Comparison of ENCODE assay signal across 12 cellular contexts in the genomic region with DNA sequence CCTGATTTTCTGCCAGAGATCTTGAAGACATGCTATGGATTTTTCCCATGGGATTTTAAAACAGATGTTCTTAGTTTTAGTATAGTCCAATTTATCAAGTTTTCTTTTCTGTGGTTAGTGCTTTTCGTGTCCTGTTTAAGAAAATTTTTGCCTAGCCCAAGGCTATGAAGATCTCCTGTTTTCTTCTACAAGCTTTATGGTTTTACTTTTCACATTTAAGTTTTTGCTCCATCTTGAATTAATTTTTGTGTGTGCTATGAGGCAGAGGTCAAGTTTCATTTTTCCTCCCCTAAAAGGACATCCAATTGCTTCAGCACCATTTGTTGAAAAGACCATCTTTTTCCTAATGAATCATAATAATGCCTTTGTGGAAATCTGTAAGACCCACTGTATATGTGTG.
A peak's percentile ranks its signal among the peaks of the same experiment; 100 is the strongest.
DNase-seq lines count a peak whose midpoint lies in the region; ATAC-seq and TF ChIP-seq lines count a peak whose summit lies in the region.
"Had no signal": no experiment of that assay in that cellular context is flagged by ENCODE, and none has a peak within 500 bp of the region (broad histone marks: within the 10 kb centered on the region; RNA-seq: fewer than 3 reads in every experiment).

No MANE protein-coding gene starts in this region.

- TF ChIP-seq CTCF in esophagus squamous epithelium (IDR thresholded peaks at IDR 0.05) (no peak), parathyroid adenoma (IDR thresholded peaks at IDR 0.05) (no peak)

- no peak for TF ChIP-seq POLR2A in esophagus squamous epithelium (IDR thresholded peaks at IDR 0.05)

- intact Hi-C loops in right cardiac atrium (cut with DNase I), result loop anchor here (5.0 to 10.0 kb wide), 3 partner anchors 61 to 113 kb away; a partner anchor contains a TSS
- intact Hi-C loops in Right ventricle myocardium superior (cut with DNase I), result loop anchor here (5.0 kb wide), 1 partner anchor 68 kb away; a partner anchor contains a TSS
- intact Hi-C loops in esophagus squamous epithelium (cut with DNase I), result loop anchor here (10.0 kb wide), 1 partner anchor 61 kb away; no protein-coding TSS in a partner anchor
- intact Hi-C loops in aorta (cut with DNase I), result loop anchor here (5.0 kb wide), 2 partner anchors 38 to 53 kb away; no protein-coding TSS in a partner anchor
- intact Hi-C loops in posterior vena cava (cut with DNase I), result loop anchor here (5.0 kb wide), 2 partner anchors 33 to 63 kb away; no protein-coding TSS in a partner anchor

- POLR2A ChIA-PET in CD8-positive, alpha-beta memory T cell (lab: Charles Lee), result no interaction called here

- H3K27ac ChIP-seq in right cardiac atrium (ENCODE audit: low read length) (peak overlapping the region; percentile 95), esophagus squamous epithelium (peak overlapping the region in 3 of 4 donors; percentile 61 to 71 (median 69)), parathyroid adenoma (peak overlapping the region; percentile 57), aorta (ENCODE audit: low read depth in 1 of 2, low read length in 2 of 2) (peak overlapping the region; percentile 96 to 100)
- H3K27ac ChIP-seq in CD8-positive, alpha-beta memory T cell (ENCODE audit: low read depth, low read length), result no peak overlapping the region

- no peaks in the 10 kb centered on the region for H3K27me3 ChIP-seq in right cardiac atrium (ENCODE audit: control insufficient read depth, insufficient read depth)
- no peaks in the 10 kb centered on the region for H3K27me3 ChIP-seq in esophagus squamous epithelium
- no peaks in the 10 kb centered on the region for H3K27me3 ChIP-seq in parathyroid adenoma (ENCODE audit: control insufficient read depth, insufficient read depth, low read length)
- H3K27me3 ChIP-seq in aorta (ENCODE audit: control insufficient read depth in 1 of 2, insufficient read depth in 2 of 2, low read length in 1 of 2), result no peaks in the 10 kb centered on the region
- no peaks in the 10 kb centered on the region for H3K27me3 ChIP-seq in CD8-positive, alpha-beta memory T cell (ENCODE audit: insufficient read depth, low read length, poor library complexity, severe bottlenecking)

- H3K27me3 Mint-ChIP-seq in CD8-positive, alpha-beta memory T cell, result peaks cover 15 to 46% of the 10 kb centered on the region in 2 donors

- H2AFZ ChIP-seq in parathyroid adenoma, result no peak overlapping the region

- no peaks in the 10 kb centered on the region for H3K36me3 Mint-ChIP-seq in CD8-positive, alpha-beta memory T cell

- CTCF ChIA-PET in CD8-positive, alpha-beta memory T cell (lab: Charles Lee), result no interaction called here

- H3K9me3 ChIP-seq in right cardiac atrium (ENCODE audit: control insufficient read depth, low read length) (no peaks in the 10 kb centered on the region), esophagus squamous epithelium (no peaks in the 10 kb centered on the region), parathyroid adenoma (ENCODE audit: control insufficient read depth, low read length) (no peaks in the 10 kb centered on the region), aorta (ENCODE audit: control insufficient read depth, low read length) (no peaks in the 10 kb centered on the region)
- no peaks in the 10 kb centered on the region for H3K9me3 ChIP-seq in CD8-positive, alpha-beta memory T cell (ENCODE audit: low read length)

- H3K4me1 Mint-ChIP-seq in CD8-positive, alpha-beta memory T cell, result no peaks in the 10 kb centered on the region

- H3K4me3 ChIP-seq in right cardiac atrium (ENCODE audit: low read length) (no peak overlapping the region), esophagus squamous epithelium (no peak overlapping the region), parathyroid adenoma (ENCODE audit: low read depth, low read length) (no peak overlapping the region), aorta (ENCODE audit: low read length in 2 of 2) (no peak overlapping the region)
- no peak overlapping the region for H3K4me3 ChIP-seq in CD8-positive, alpha-beta memory T cell (ENCODE audit: low read length)

- H3K36me3 ChIP-seq in esophagus squamous epithelium, result no peaks in the 10 kb centered on the region
- no peaks in the 10 kb centered on the region for H3K36me3 ChIP-seq in parathyroid adenoma (ENCODE audit: control insufficient read depth, insufficient read depth, low read length)
- no peaks in the 10 kb centered on the region for H3K36me3 ChIP-seq in aorta (ENCODE audit: control insufficient read depth in 1 of 2, insufficient read depth in 2 of 2, low read length in 1 of 2)
- H3K36me3 ChIP-seq in CD8-positive, alpha-beta memory T cell (ENCODE audit: insufficient read depth, low read length), result no peaks in the 10 kb centered on the region

- no peak overlapping the region for H3K27ac Mint-ChIP-seq in CD8-positive, alpha-beta memory T cell

- H3K4me3 Mint-ChIP-seq in CD8-positive, alpha-beta memory T cell, result no peak overlapping the region

- 49% methylated on average over 1 of the region's 1 CpG for WGBS in right cardiac atrium
- WGBS in esophagus squamous epithelium, 2 donors, result 52 to 67% methylated on average over 1 of the region's 1 CpG
- 0 to 7% methylated on average over 1 of the region's 1 CpG for WGBS in aorta, 2 donors

- H3K9ac ChIP-seq in parathyroid adenoma, result no peak overlapping the region

- H3K4me1 ChIP-seq in right cardiac atrium (ENCODE audit: control insufficient read depth, insufficient read depth, low read length) (peaks cover 13% of the 10 kb centered on the region), esophagus squamous epithelium (peaks cover 0 to 56% (median 17%) of the 10 kb centered on the region in 3 donors), parathyroid adenoma (no peaks in the 10 kb centered on the region), aorta (ENCODE audit: control insufficient read depth in 1 of 2, insufficient read depth in 2 of 2, low read length in 2 of 2) (peaks cover 5 to 25% of the 10 kb centered on the region in 2 donors)
- H3K4me1 ChIP-seq in CD8-positive, alpha-beta memory T cell (ENCODE audit: insufficient read depth, low read length), result no peaks in the 10 kb centered on the region

- no peak overlapping the region for H3K4me2 ChIP-seq in parathyroid adenoma (ENCODE audit: low read length)

- ATAC-seq in right cardiac atrium, result no peak
- ATAC-seq in Right ventricle myocardium superior (ENCODE audit: poor library complexity), result no peak
- no peak for ATAC-seq in aorta (ENCODE audit: low FRiP score)
- ATAC-seq: Panc1 had no signal

- no peak for DNase-seq in right cardiac atrium
- DNase-seq in Right ventricle myocardium superior, result no peak
- DNase-seq in esophagus squamous epithelium (lab: John Stamatoyannopoulos, UW), result no peak
- no peak for DNase-seq in aorta
- no peak for DNase-seq in CD8-positive, alpha-beta memory T cell
- DNase-seq in posterior vena cava (ENCODE audit: low spot score), result no peak
- no peak for DNase-seq in germinal center (ENCODE audit: low spot score)
- DNase-seq: AML-193; amniotic stem cell; stimulated activated CD4-positive, alpha-beta T cell treated with anti-CD3 and anti-CD28 coated beads, Interleukin-4, amount 100 ng/mL, for 1 hour had no signal

- H3K79me2 ChIP-seq in parathyroid adenoma, result no peaks in the 10 kb centered on the region

- H3K9me3 Mint-ChIP-seq in CD8-positive, alpha-beta memory T cell, result peaks cover 0 to 2% (median 0%) of the 10 kb centered on the region in 5 donors
